1 cellular context compared by ENCODE assay signal in genomic region chr11:116869610-116870009, GRCh38.
TF ChIP-seq lines count a peak whose summit lies in the region.

No MANE protein-coding gene starts in this region.

TF ChIP-seq in HepG2, 621 proteins besides CTCF, POLR2A, EP300 and RAD21 (continues in another document):
- TF ChIP-seq ZBTB10 (CRISPR knock-in tag; IDR thresholded peaks at IDR 0.05; ENCODE audit: borderline replicate concordance), result no peak
- TF ChIP-seq STAG1 (CRISPR knock-in tag; IDR thresholded peaks at IDR 0.05), result peak; percentile 51
- TF ChIP-seq WIZ (CRISPR knock-in tag; IDR thresholded peaks at IDR 0.05), result no peak
- no peak for TF ChIP-seq ZNF547 (CRISPR knock-in tag; IDR thresholded peaks at IDR 0.05)
- TF ChIP-seq U2AF2 (IDR thresholded peaks at IDR 0.05; ENCODE audit: low read depth, low read length), result no peak
- no peak for TF ChIP-seq CSRNP2 (CRISPR knock-in tag; conservative IDR thresholded peaks at IDR 0.05; ENCODE audit: low read depth)
- TF ChIP-seq NONO (IDR thresholded peaks at IDR 0.05), result no peak
- TF ChIP-seq NONO (CRISPR knock-in tag; conservative IDR thresholded peaks at IDR 0.05), result no peak
- no peak for TF ChIP-seq ESRRA (CRISPR knock-in tag; IDR thresholded peaks at IDR 0.05; ENCODE audit: low read depth)
- no peak for TF ChIP-seq ZXDC (CRISPR knock-in tag; IDR thresholded peaks at IDR 0.05)
- no peak for TF ChIP-seq ZNF616 (CRISPR knock-in tag; IDR thresholded peaks at IDR 0.05; ENCODE audit: low read depth)
- no peak for TF ChIP-seq SIX1 (CRISPR knock-in tag; IDR thresholded peaks at IDR 0.05; ENCODE audit: borderline replicate concordance)
- TF ChIP-seq SP1 (IDR thresholded peaks at IDR 0.05), result no peak
- TF ChIP-seq SP1 (CRISPR knock-in tag; IDR thresholded peaks at IDR 0.05), result no peak
- TF ChIP-seq ZSCAN29 (CRISPR knock-in tag; conservative IDR thresholded peaks at IDR 0.05), result no peak
- TF ChIP-seq ZBTB37 (CRISPR knock-in tag; IDR thresholded peaks at IDR 0.05), result no peak
- no peak for TF ChIP-seq XRCC5 (optimal IDR thresholded peaks at IDR 0.05; ENCODE audit: low read length)
- no peak for TF ChIP-seq KLF11 (CRISPR knock-in tag; IDR thresholded peaks at IDR 0.05)
- TF ChIP-seq ZMAT3 (CRISPR knock-in tag; conservative IDR thresholded peaks at IDR 0.05), result no peak
- peak; percentile 61 for TF ChIP-seq PATZ1 (CRISPR knock-in tag; IDR thresholded peaks at IDR 0.05)
- TF ChIP-seq SMC3 (IDR thresholded peaks at IDR 0.05; ENCODE audit: low read length), result peak; percentile 33; the same call in 1 of the 2 replicates
- no peak for TF ChIP-seq ZNF251 (CRISPR knock-in tag; IDR thresholded peaks at IDR 0.05)
- no peak for TF ChIP-seq ZNF484 (CRISPR knock-in tag; IDR thresholded peaks at IDR 0.05; ENCODE audit: borderline replicate concordance, low read depth)
- no peak for TF ChIP-seq ZNF687 (CRISPR knock-in tag; IDR thresholded peaks at IDR 0.05)
- no peak for TF ChIP-seq KAT2B (IDR thresholded peaks at IDR 0.05; ENCODE audit: borderline replicate concordance, low read depth, low read length)
- no peak for TF ChIP-seq ZNF691 (CRISPR knock-in tag; IDR thresholded peaks at IDR 0.05; ENCODE audit: borderline replicate concordance, low read depth)
- TF ChIP-seq SOX13 (IDR thresholded peaks at IDR 0.05), result no peak
- TF ChIP-seq SOX13 (CRISPR knock-in tag; conservative IDR thresholded peaks at IDR 0.05 in 1 of 2, IDR thresholded peaks at IDR 0.05 in 1 of 2), result peak in 1 of 2 experiments; percentile 78; a peak in 2 of 4 replicates
- no peak for TF ChIP-seq SMAD9 (CRISPR knock-in tag; IDR thresholded peaks at IDR 0.05)
- no peak for TF ChIP-seq DMTF1 (CRISPR knock-in tag; IDR thresholded peaks at IDR 0.05)
- TF ChIP-seq SRSF1 (optimal IDR thresholded peaks at IDR 0.05; ENCODE audit: low read depth, low read length), result no peak
- no peak for TF ChIP-seq MXD1 (CRISPR knock-in tag; IDR thresholded peaks at IDR 0.05)
- TF ChIP-seq BCL6 (CRISPR knock-in tag; IDR thresholded peaks at IDR 0.05), result 0 out of 2 replicates have a peak, but pooled peaks have one; percentile 42
- TF ChIP-seq ZNF10 (CRISPR knock-in tag; IDR thresholded peaks at IDR 0.05; ENCODE audit: borderline replicate concordance, low read depth), result no peak
- no peak for TF ChIP-seq NCOA1 (CRISPR knock-in tag; IDR thresholded peaks at IDR 0.05)
- no peak for TF ChIP-seq ZBTB39 (CRISPR knock-in tag; IDR thresholded peaks at IDR 0.05)
- TF ChIP-seq CHCHD3 (CRISPR knock-in tag; IDR thresholded peaks at IDR 0.05), result no peak
- no peak for TF ChIP-seq ZNF431 (CRISPR knock-in tag; IDR thresholded peaks at IDR 0.05; ENCODE audit: borderline replicate concordance, low read depth)
- no peak for TF ChIP-seq GPN1 (CRISPR knock-in tag; IDR thresholded peaks at IDR 0.05; ENCODE audit: borderline replicate concordance)
- no peak for TF ChIP-seq PHF5A (CRISPR knock-in tag; IDR thresholded peaks at IDR 0.05; ENCODE audit: low read depth, unreplicated experiment)
